30 cellular contexts compared by ENCODE assay signal in genomic region chr1:1112237-1112985, GRCh38. TPM values are rescaled to one million over a fixed set of nuclear protein-coding genes. Genes with fewer than 3 reads are reported as not detected.
DNase-seq lines count a peak whose midpoint lies in the region; ATAC-seq, FAIRE-seq and TF ChIP-seq lines count a peak whose summit lies in the region.
"Had no signal": no experiment of that assay in that cellular context is flagged by ENCODE, and none has a peak within 500 bp of the region (broad histone marks: within the 10 kb centered on the region; RNA-seq: fewer than 3 reads in every experiment).

No MANE protein-coding gene starts in this region.

- peaks cover 39% of the 10 kb centered on the region for H3K36me3 Mint-ChIP-seq in activated CD8-positive, alpha-beta memory T cell treated with anti-CD3 and anti-CD28 coated beads, Interleukin-2, amount 10 ng/mL, durations not matched to agents 7 days and 5 days

- no peak for ATAC-seq in activated CD8-positive, alpha-beta memory T cell treated with anti-CD3 and anti-CD28 coated beads, Interleukin-2, amount 10 ng/mL, durations not matched to agents 7 days and 5 days
- no peak for ATAC-seq in lower lobe of right lung
- ATAC-seq in GM21390 (IDR thresholded peaks at IDR 0.05; ENCODE audit: unreplicated experiment): no peak
- ATAC-seq: activated naive CD4-positive, alpha-beta T cell treated with anti-CD3 and anti-CD28 coated beads, Interleukin-2, amount 50 U/mL, for 72 hours; foreskin keratinocyte; Panc1; sciatic nerve; stimulated activated naive B cell treated with anti-CD40 and anti-IgM and Interleukin-4, amounts not matched to agents 10 μg/mL and 1 μg/mL and 100 μg/mL, for 72 hours had no signal

- WGBS in sigmoid colon, 2 donors: 97 to 98% methylated on average over 30 of the region's 30 CpGs

- no peak overlapping the region for H3K4me3 ChIP-seq in lower lobe of right lung
- no peak overlapping the region for H3K4me3 ChIP-seq in sigmoid colon
- H3K4me3 ChIP-seq: ascending aorta, cardiac muscle cell, esophagus muscularis mucosa, SJCRH30 had no signal

- H3K4me3 Mint-ChIP-seq in activated CD8-positive, alpha-beta memory T cell treated with anti-CD3 and anti-CD28 coated beads, Interleukin-2, amount 10 ng/mL, durations not matched to agents 7 days and 5 days: no peak overlapping the region
- H3K4me3 Mint-ChIP-seq: stimulated activated naive B cell treated with anti-CD40 and anti-IgM and Interleukin-4, amounts not matched to agents 10 μg/mL and 1 μg/mL and 100 μg/mL, for 72 hours had no signal

- no peak for TF ChIP-seq CTCF in RWPE1 (conservative IDR thresholded peaks at IDR 0.05; ENCODE audit: low read depth)
- TF ChIP-seq CTCF in lower lobe of right lung (IDR thresholded peaks at IDR 0.05): no peak
- no peak for TF ChIP-seq CTCF in sigmoid colon (IDR thresholded peaks at IDR 0.05)

- H3K4me1 ChIP-seq in lower lobe of right lung: peaks cover 9% of the 10 kb centered on the region
- peaks cover 0 to 19% (median 15%) of the 10 kb centered on the region in 4 donors for H3K4me1 ChIP-seq in sigmoid colon
- H3K4me1 ChIP-seq: foreskin keratinocyte had no signal

- 0 out of 2 replicates have a peak overlapping the region, but pooled peaks have one; percentile 8 for H3K27ac ChIP-seq in RWPE1
- no peak overlapping the region for H3K27ac ChIP-seq in lower lobe of right lung
- H3K27ac ChIP-seq in sigmoid colon: no peak overlapping the region
- H3K27ac ChIP-seq: 22Rv1, ascending aorta, cardiac muscle cell, esophagus muscularis mucosa, foreskin keratinocyte, SJCRH30 had no signal

- peak; percentile 8 for DNase-seq in activated CD8-positive, alpha-beta memory T cell treated with anti-CD3 and anti-CD28 coated beads, Interleukin-2, amount 50 U/mL, for 4 hours
- no peak for DNase-seq in activated CD8-positive, alpha-beta memory T cell treated with anti-CD3 and anti-CD28 coated beads, Interleukin-2, amount 10 ng/mL, durations not matched to agents 7 days and 5 days
- DNase-seq in RWPE1 (ENCODE audit: low spot score) (no peak), lower lobe of right lung (peak; percentile 30), sigmoid colon (peak; percentile 40), GM19239 (ENCODE audit: insufficient read length, low spot score) (no peak)
- DNase-seq in activated naive CD4-positive, alpha-beta T cell treated with anti-CD3 and anti-CD28 coated beads, Interleukin-2, amount 50 U/mL, for 16 hours: no peak
- DNase-seq: activated CD4-positive, alpha-beta T cell treated with anti-CD3 and anti-CD28 coated beads, Interleukin-2, amount 10 ng/mL, durations not matched to agents 7 days and 5 days; activated T-cell treated with anti-CD3 and anti-CD28 coated beads, Interleukin-2, amount 50 U/mL, for 48 hours; CD4-positive, alpha-beta memory T cell; foreskin keratinocyte; hippocampal formation; IMR-90; naive B cell; NCI-H1092 treated with DMSO at 0.1 percent for 48 hours; NCI-H1930; NCI-H69; SJCRH30; stimulated activated naive B cell treated with anti-CD40 and anti-IgM and Interleukin-4, amounts not matched to agents 10 μg/mL and 1 μg/mL and 100 μg/mL, for 72 hours had no signal

- intact Hi-C loops in lower lobe of right lung (cut with DNase I) (no loop called here), sigmoid colon (cut with DNase I) (no loop called here)

- H3K27me3 ChIP-seq in lower lobe of right lung (ENCODE audit: low read depth) (no peaks in the 10 kb centered on the region), sigmoid colon (no peaks in the 10 kb centered on the region)
- H3K27me3 ChIP-seq: ascending aorta had no signal

- FAIRE-seq in GM19239 (lab: Jason Lieb, UNC): no peak
- FAIRE-seq: H54, urothelium cell line had no signal

- peaks cover 15% of the 10 kb centered on the region for H3K9me3 Mint-ChIP-seq in activated CD8-positive, alpha-beta memory T cell treated with anti-CD3 and anti-CD28 coated beads, Interleukin-2, amount 10 ng/mL, durations not matched to agents 7 days and 5 days (ENCODE audit: low read depth)

- CTCF ChIA-PET in activated CD8-positive, alpha-beta memory T cell treated with anti-CD3 and anti-CD28 coated beads, Interleukin-2, amount 10 ng/mL, durations not matched to agents 7 days and 5 days (lab: Charles Lee): interaction anchor here (1.4 kb wide), 1 partner anchor 48 kb away, joined by 4 read pairs; no protein-coding TSS in a partner anchor
- CTCF ChIA-PET in RWPE1 (lab: Yijun Ruan, JAX): no interaction called here

- TF ChIP-seq POLR2A in sigmoid colon (IDR thresholded peaks at IDR 0.05): no peak

- TF ChIP-seq EP300 in sigmoid colon (IDR thresholded peaks at IDR 0.05): no peak

- POLR2A ChIA-PET in RWPE1 (lab: Yijun Ruan, JAX; ENCODE audit: low non-redundant PET): no interaction called here

- H3K27ac Mint-ChIP-seq in activated CD8-positive, alpha-beta memory T cell treated with anti-CD3 and anti-CD28 coated beads, Interleukin-2, amount 10 ng/mL, durations not matched to agents 7 days and 5 days: no peak overlapping the region
- H3K27ac Mint-ChIP-seq: activated CD4-positive, alpha-beta T cell treated with anti-CD3 and anti-CD28 coated beads, Interleukin-2, amount 10 ng/mL, durations not matched to agents 7 days and 5 days; activated naive CD4-positive, alpha-beta T cell treated with anti-CD3 and anti-CD28 coated beads, Interleukin-2, amount 50 U/mL, for 72 hours; endodermal cell; naive B cell; stimulated activated naive B cell treated with anti-CD40 and anti-IgM and Interleukin-4, amounts not matched to agents 10 μg/mL and 1 μg/mL and 100 μg/mL, for 72 hours had no signal

- peaks cover 17% of the 10 kb centered on the region for H3K4me1 Mint-ChIP-seq in activated CD8-positive, alpha-beta memory T cell treated with anti-CD3 and anti-CD28 coated beads, Interleukin-2, amount 10 ng/mL, durations not matched to agents 7 days and 5 days

- H3K36me3 ChIP-seq in lower lobe of right lung (no peaks in the 10 kb centered on the region), sigmoid colon (peaks cover 0 to 14% (median 0%) of the 10 kb centered on the region in 4 donors)
- H3K36me3 ChIP-seq: ascending aorta, cardiac muscle cell had no signal

- peaks cover under 1% of the 10 kb centered on the region for H3K27me3 Mint-ChIP-seq in activated CD8-positive, alpha-beta memory T cell treated with anti-CD3 and anti-CD28 coated beads, Interleukin-2, amount 10 ng/mL, durations not matched to agents 7 days and 5 days
- H3K27me3 Mint-ChIP-seq: activated CD4-positive, alpha-beta T cell treated with anti-CD3 and anti-CD28 coated beads, Interleukin-2, amount 10 ng/mL, durations not matched to agents 7 days and 5 days; CD4-positive, alpha-beta memory T cell; naive B cell; stimulated activated naive B cell treated with anti-CD40 and anti-IgM and Interleukin-4, amounts not matched to agents 10 μg/mL and 1 μg/mL and 100 μg/mL, for 72 hours had no signal

- H3K9me3 ChIP-seq in lower lobe of right lung (no peaks in the 10 kb centered on the region), sigmoid colon (peaks cover 0 to 3% (median 1%) of the 10 kb centered on the region in 4 donors)
- H3K9me3 ChIP-seq: ascending aorta had no signal

RNA-seq across cellular contexts. Expression of gene C1orf159, which starts 3.5 kb away (rescaled TPM):
- 10 to 100 TPM; 22.9 to 23.6 TPM for total RNA-seq in activated CD8-positive, alpha-beta memory T cell treated with anti-CD3 and anti-CD28 coated beads, Interleukin-2, amount 10 ng/mL, durations not matched to agents 7 days and 5 days
- total RNA-seq in lower lobe of right lung: 11.7 TPM
- 10 to 100 TPM in 2 of 4 donors, 1 to 10 TPM in 2; 7.9 to 13.8 (median 10.4) TPM for total RNA-seq in sigmoid colon
- 10 to 100 TPM in 1 of 3 donors, 1 to 10 TPM in 2; 6.6 to 25.3 (median 6.9) TPM for polyA plus RNA-seq in sigmoid colon

RNA-seq across cellular contexts. Expression of gene RNF223, which starts 38.3 kb away (rescaled TPM):
- total RNA-seq in activated CD8-positive, alpha-beta memory T cell treated with anti-CD3 and anti-CD28 coated beads, Interleukin-2, amount 10 ng/mL, durations not matched to agents 7 days and 5 days: not detected
- 0.65 TPM for total RNA-seq in lower lobe of right lung
- not detected for total RNA-seq in sigmoid colon
- polyA plus RNA-seq in sigmoid colon: 1 to 10 TPM in 2 of 3 donors, under 1 TPM in 1; 0.60 to 3.7 (median 1.9) TPM
- total RNA-seq: activated CD4-positive, alpha-beta T cell treated with anti-CD3 and anti-CD28 coated beads, Interleukin-2, amount 10 ng/mL, durations not matched to agents 7 days and 5 days; activated naive CD4-positive, alpha-beta T cell treated with anti-CD3 and anti-CD28 coated beads, Interleukin-2, amount 50 U/mL, for 72 hours; ascending aorta; CD4-positive, alpha-beta memory T cell; endodermal cell; esophagus muscularis mucosa; IMR-90; sciatic nerve; SJCRH30 had no signal
- polyA plus RNA-seq: cardiac muscle cell; CD4-positive, alpha-beta memory T cell; IMR-90 had no signal

Comparison
In these comparisons a context has a peak if more than half of its experiments do, and no peak if none do; other contexts are left out.
1. DNase-seq: peak in activated CD8-positive, alpha-beta memory T cell treated with anti-CD3 and anti-CD28 coated beads, Interleukin-2, amount 50 U/mL, for 4 hours (single experiment), lower lobe of right lung (single experiment) and sigmoid colon (single experiment); none in activated CD8-positive, alpha-beta memory T cell treated with anti-CD3 and anti-CD28 coated beads, Interleukin-2, amount 10 ng/mL, durations not matched to agents 7 days and 5 days (single experiment), RWPE1 (single experiment), activated naive CD4-positive, alpha-beta T cell treated with anti-CD3 and anti-CD28 coated beads, Interleukin-2, amount 50 U/mL, for 16 hours (single experiment) and GM19239 (single experiment).